Comparison of ENCODE assay signal across 9 cellular contexts in genomic region chr16:85563515-85564276, GRCh38. TPM values are rescaled to one million over a fixed set of nuclear protein-coding genes. Genes with fewer than 3 reads are reported as not detected.
DNase-seq lines count a peak whose midpoint lies in the region; ATAC-seq, FAIRE-seq and TF ChIP-seq lines count a peak whose summit lies in the region.
"Had no signal": no experiment of that assay in that cellular context is flagged by ENCODE, and none has a peak within 500 bp of the region (broad histone marks: within the 10 kb centered on the region; RNA-seq: fewer than 3 reads in every experiment).

No MANE protein-coding gene starts in this region.

- FAIRE-seq in D721Med (lab: Jason Lieb, UNC) = no peak
- FAIRE-seq: islet of Langerhans had no signal

- CTCF ChIA-PET in CD4-positive, alpha-beta T cell (lab: Charles Lee) = interaction anchor here (0.7 to 1.8 kb wide), 3 partner anchors 11 to 111 kb away, joined by 3 to 4 read pairs (median 4); no protein-coding TSS in a partner anchor

- no peaks in the 10 kb centered on the region for H3K9me3 Mint-ChIP-seq in HFFc6
- H3K9me3 Mint-ChIP-seq in CD4-positive, alpha-beta T cell = no peaks in the 10 kb centered on the region

- DNase-seq in HFFc6 (no peak), kidney glomerular epithelial cell (lab: John Stamatoyannopoulos, UW) (peak; percentile 56), smooth muscle cell (lab: John Stamatoyannopoulos, UW; ENCODE audit: unreplicated experiment) (no peak), D721Med (ENCODE audit: insufficient read length, low spot score) (no peak), superior temporal gyrus (ENCODE audit: extremely low spot score) (no peak)
- no peak for DNase-seq in CD4-positive, alpha-beta T cell

- no peaks in the 10 kb centered on the region for H3K36me3 ChIP-seq in smooth muscle cell (ENCODE audit: low read depth)

- H2AFZ ChIP-seq in smooth muscle cell (ENCODE audit: low read depth) = no peak overlapping the region

- H3K27me3 Mint-ChIP-seq in HFFc6 (ENCODE audit: insufficient read depth) = no peaks in the 10 kb centered on the region
- H3K27me3 Mint-ChIP-seq in CD4-positive, alpha-beta T cell = no peaks in the 10 kb centered on the region

- POLR2A ChIA-PET in CD4-positive, alpha-beta T cell (lab: Charles Lee) = no interaction called here

- no peaks in the 10 kb centered on the region for H3F3A ChIP-seq in smooth muscle cell (ENCODE audit: low read depth)

- H3K9me3 ChIP-seq in smooth muscle cell (replicated peaks; ENCODE audit: low read depth) = no peaks in the 10 kb centered on the region
- no peaks in the 10 kb centered on the region for H3K9me3 ChIP-seq in CD4-positive, alpha-beta T cell (ENCODE audit: control insufficient read depth, low read length)

- H3K4me1 Mint-ChIP-seq in HFFc6 (ENCODE audit: low read depth) = peaks cover 29% of the 10 kb centered on the region
- no peaks in the 10 kb centered on the region for H3K4me1 Mint-ChIP-seq in CD4-positive, alpha-beta T cell (ENCODE audit: low read depth)

- peak overlapping the region; percentile 2; the same call in 1 of the 2 replicates for H3K27ac Mint-ChIP-seq in HFFc6
- no peak overlapping the region for H3K27ac Mint-ChIP-seq in CD4-positive, alpha-beta T cell

- no peak overlapping the region for H3K4me2 ChIP-seq in smooth muscle cell

- H3K4me3 ChIP-seq in smooth muscle cell = no peak overlapping the region

- H3K9ac ChIP-seq in smooth muscle cell (ENCODE audit: low read depth) = no peak overlapping the region

- no peak for ATAC-seq in HG02840 (IDR thresholded peaks at IDR 0.05; ENCODE audit: low FRiP score, unreplicated experiment)
- ATAC-seq in CD4-positive, alpha-beta T cell (ENCODE audit: poor library complexity) = no peak

- 52 to 69% (median 52%) methylated on average over 19 of the region's 19 CpGs for WGBS in adipose tissue, 3 donors
- WGBS in smooth muscle cell (ENCODE audit: low lambda C conversion rate) = 83% methylated on average over 19 of the region's 19 CpGs

- H3K36me3 Mint-ChIP-seq in HFFc6 (ENCODE audit: low read depth) = no peaks in the 10 kb centered on the region
- H3K36me3 Mint-ChIP-seq in CD4-positive, alpha-beta T cell (ENCODE audit: low read depth) = no peaks in the 10 kb centered on the region

- peak overlapping the region; percentile 21; the same call in 1 of the 2 replicates for H3K4me3 Mint-ChIP-seq in HFFc6
- no peak overlapping the region for H3K4me3 Mint-ChIP-seq in CD4-positive, alpha-beta T cell

- H3K4me1 ChIP-seq in smooth muscle cell (ENCODE audit: low read depth) = peaks cover 4% of the 10 kb centered on the region

- peak overlapping the region; percentile 9 for H3K27ac ChIP-seq in adipose tissue (ENCODE audit: low read depth, low read length)
- peak overlapping the region; percentile 7 for H3K27ac ChIP-seq in smooth muscle cell (ENCODE audit: low read depth)
- no peak overlapping the region for H3K27ac ChIP-seq in CD4-positive, alpha-beta T cell (ENCODE audit: low read depth, low read length)

- TF ChIP-seq CTCF in HFFc6 (IDR thresholded peaks at IDR 0.05) (no peak), smooth muscle cell (IDR thresholded peaks at IDR 0.05; ENCODE audit: borderline replicate concordance, insufficient read depth, poor library complexity, severe bottlenecking) (no peak), D721Med (IDR thresholded peaks at IDR 0.05; ENCODE audit: insufficient read depth, missing control alignments) (no peak)
- no peak for TF ChIP-seq CTCF in CD4-positive, alpha-beta T cell (IDR thresholded peaks at IDR 0.05)

- H3K27me3 ChIP-seq in smooth muscle cell (ENCODE audit: low read depth) = no peaks in the 10 kb centered on the region
- no peaks in the 10 kb centered on the region for H3K27me3 ChIP-seq in CD4-positive, alpha-beta T cell (ENCODE audit: control insufficient read depth, insufficient read depth, low read length)

- H3K79me2 ChIP-seq in smooth muscle cell (ENCODE audit: low read depth) = peaks cover 91% of the 10 kb centered on the region

- intact Hi-C loops in CD4-positive, alpha-beta T cell (cut with DNase I, micrococcal nuclease) = no loop called here

- peaks cover 98% of the 10 kb centered on the region for H4K20me1 ChIP-seq in smooth muscle cell (ENCODE audit: low read depth)

RNA-seq across cellular contexts. Expression of gene GSE1, which starts 49.4 kb away (rescaled TPM):
- 10 to 100 TPM; 49.2 to 62.3 (median 58.1) TPM for total RNA-seq in HFFc6 (2021; fragmentation: NEBNext Ultra II Directional; extraction: Animal tissue kit (Norgen Biotek cat#: 25700))
- polyA plus RNA-seq in adipose tissue (10 to 100 TPM; 20.2 to 85.3 (median 55.9) TPM), smooth muscle cell (13.6 and 17.1 TPM in 2 replicates)
- 21.4 and 27.7 TPM in 2 replicates for total RNA-seq in smooth muscle cell
- 10 to 100 TPM; 11.7 to 13.7 TPM for total RNA-seq in CD4-positive, alpha-beta T cell
